In the genomic region with DNA sequence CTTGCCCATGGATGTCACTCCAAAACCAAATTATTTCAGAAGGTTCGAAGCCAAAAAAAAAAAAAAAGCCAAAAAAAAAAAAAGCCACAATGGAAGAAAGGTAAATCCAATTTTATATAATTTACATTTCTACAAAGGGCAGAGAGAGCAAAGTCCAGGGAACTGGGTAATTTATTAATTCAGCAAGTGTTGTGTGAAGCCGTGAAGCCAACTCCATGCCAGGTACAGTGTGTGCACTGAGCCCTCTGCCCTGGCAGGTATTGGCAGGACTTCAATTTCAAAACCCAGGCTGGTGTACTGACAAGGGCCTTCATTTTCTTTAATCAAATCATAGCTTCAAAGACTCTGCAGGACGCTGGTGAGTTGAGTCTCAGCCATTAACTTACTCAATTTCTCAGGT, we compare ENCODE assay signal across 28 cellular contexts. TPM values are rescaled to one million over a fixed set of nuclear protein-coding genes. Genes with fewer than 3 reads are reported as not detected.
"Had no signal": no experiment of that assay in that cellular context is flagged by ENCODE, and none has a peak within 500 bp of the region (broad histone marks: within the 10 kb centered on the region; RNA-seq: fewer than 3 reads in every experiment).

No MANE protein-coding gene starts in this region.

- DNase-seq: activated CD4-positive, alpha-beta memory T cell treated with anti-CD3 and anti-CD28 coated beads, Interleukin-2, amount 10 ng/mL, durations not matched to agents 7 days and 5 days; activated CD4-positive, alpha-beta T cell treated with anti-CD3 and anti-CD28 coated beads for 36 hours; activated CD4-positive, alpha-beta T cell treated with anti-CD3 and anti-CD28 coated beads, Interleukin-2, amount 50 U/mL, for 1 hour; activated gamma-delta T cell treated with Interleukin-2 at 50 U/mL for 16 hours; activated naive CD4-positive, alpha-beta T cell treated with anti-CD3 and anti-CD28 coated beads, Interleukin-2, amount 10 ng/mL, durations not matched to agents 7 days and 5 days; activated naive CD8-positive, alpha-beta T cell treated with anti-CD3 and anti-CD28 coated beads for 36 hours; activated T-cell treated with anti-CD3 and anti-CD28 coated beads for 4 hours; activated T-cell treated with anti-CD3 and anti-CD28 coated beads, Interleukin-2, amount 50 U/mL, for 72 hours; Kasumi-1; KBM-7; NCI-H1105 treated with DMSO at 0.1 percent for 48 hours; NCI-H1436 treated with DMSO at 0.1 percent for 48 hours; NCI-H187; NCI-H2081; NCI-H510A treated with DMSO at 0.1 percent for 48 hours; NCI-H69; NK-92 treated with Interleukin-12 subunit alpha and Interleukin-12 subunit beta, amount 100 ng/mL, for 24 hours; OCI-M1; RPMI8226; T-cell; WERI-Rb-1 had no signal

- ATAC-seq: activated CD4-positive, alpha-beta T cell treated with anti-CD3 and anti-CD28 coated beads for 36 hours; activated T-cell treated with anti-CD3 and anti-CD28 coated beads, Interleukin-2, amount 50 U/mL, for 72 hours; Panc1; Right ventricle myocardium inferior; T-cell had no signal

- H3K36me3 ChIP-seq: WERI-Rb-1 had no signal

- H3K27ac ChIP-seq: SK-N-MC, WERI-Rb-1 had no signal

- H3K9me3 Mint-ChIP-seq: activated naive CD8-positive, alpha-beta T cell treated with anti-CD3 and anti-CD28 coated beads for 36 hours; activated T-cell treated with anti-CD3 and anti-CD28 coated beads, Interleukin-2, amount 50 U/mL, for 72 hours had no signal

- H3K4me1 Mint-ChIP-seq: activated CD4-positive, alpha-beta memory T cell treated with anti-CD3 and anti-CD28 coated beads, Interleukin-2, amount 10 ng/mL, durations not matched to agents 7 days and 5 days; activated CD4-positive, alpha-beta T cell treated with anti-CD3 and anti-CD28 coated beads for 36 hours; activated naive CD4-positive, alpha-beta T cell treated with anti-CD3 and anti-CD28 coated beads, Interleukin-2, amount 10 ng/mL, durations not matched to agents 7 days and 5 days; activated naive CD8-positive, alpha-beta T cell treated with anti-CD3 and anti-CD28 coated beads for 36 hours; T-cell had no signal

- H3K36me3 Mint-ChIP-seq: activated naive CD4-positive, alpha-beta T cell treated with anti-CD3 and anti-CD28 coated beads, Interleukin-2, amount 10 ng/mL, durations not matched to agents 7 days and 5 days; activated naive CD8-positive, alpha-beta T cell treated with anti-CD3 and anti-CD28 coated beads for 36 hours; T-cell had no signal

- H3K27ac Mint-ChIP-seq: activated CD4-positive, alpha-beta memory T cell treated with anti-CD3 and anti-CD28 coated beads, Interleukin-2, amount 10 ng/mL, durations not matched to agents 7 days and 5 days; activated CD4-positive, alpha-beta T cell treated with anti-CD3 and anti-CD28 coated beads for 36 hours; activated naive CD4-positive, alpha-beta T cell treated with anti-CD3 and anti-CD28 coated beads, Interleukin-2, amount 10 ng/mL, durations not matched to agents 7 days and 5 days; activated naive CD8-positive, alpha-beta T cell treated with anti-CD3 and anti-CD28 coated beads for 36 hours; activated T-cell treated with anti-CD3 and anti-CD28 coated beads, Interleukin-2, amount 50 U/mL, for 72 hours; activated T-helper 2 cell treated with anti-CD3 and anti-CD28 coated beads, Interferon-gamma antibody, Interleukin-2, Interleukin-4, amounts not matched to agents 10 μg/mL and 5 μg/mL and 100 μg/mL, durations not matched to agents 14 hours and 24 hours and 36 hours; T-cell had no signal

- H3K4me3 Mint-ChIP-seq: activated CD4-positive, alpha-beta memory T cell treated with anti-CD3 and anti-CD28 coated beads, Interleukin-2, amount 10 ng/mL, durations not matched to agents 7 days and 5 days; activated CD4-positive, alpha-beta T cell treated with anti-CD3 and anti-CD28 coated beads for 36 hours; activated naive CD4-positive, alpha-beta T cell treated with anti-CD3 and anti-CD28 coated beads, Interleukin-2, amount 10 ng/mL, durations not matched to agents 7 days and 5 days; activated naive CD8-positive, alpha-beta T cell treated with anti-CD3 and anti-CD28 coated beads for 36 hours; activated T-cell treated with anti-CD3 and anti-CD28 coated beads, Interleukin-2, amount 50 U/mL, for 72 hours; T-cell had no signal

- H3K4me3 ChIP-seq: SK-N-MC had no signal

- H3K27me3 Mint-ChIP-seq: activated CD4-positive, alpha-beta memory T cell treated with anti-CD3 and anti-CD28 coated beads, Interleukin-2, amount 10 ng/mL, durations not matched to agents 7 days and 5 days had no signal

RNA-seq across cellular contexts. Expression of gene RFPL4A, which starts 5.5 kb away (rescaled TPM):
- total RNA-seq: activated CD4-positive, alpha-beta memory T cell treated with anti-CD3 and anti-CD28 coated beads, Interleukin-2, amount 10 ng/mL, durations not matched to agents 7 days and 5 days; activated CD4-positive, alpha-beta T cell treated with anti-CD3 and anti-CD28 coated beads for 36 hours; activated CD8-positive, alpha-beta memory T cell treated with anti-CD3 and anti-CD28 coated beads for 36 hours; activated naive CD8-positive, alpha-beta T cell treated with anti-CD3 and anti-CD28 coated beads for 36 hours; activated T-cell treated with anti-CD3 and anti-CD28 coated beads, Interleukin-2, amount 50 U/mL, for 72 hours; activated T-helper 2 cell treated with anti-CD3 and anti-CD28 coated beads, Interferon-gamma antibody, Interleukin-2, Interleukin-4, amounts not matched to agents 10 μg/mL and 5 μg/mL and 100 μg/mL, durations not matched to agents 14 hours and 24 hours and 36 hours; Right ventricle myocardium inferior; T-cell; T-helper 2 cell treated with Interferon-gamma antibody and Interleukin-4, amounts not matched to agents 100 ng/mL and 5 ng/mL, for 36 hours had no signal
- polyA plus RNA-seq: adipose tissue had no signal

RNA-seq across cellular contexts. Expression of gene NLRP9, which starts 15.2 kb away (rescaled TPM):
- total RNA-seq: activated CD4-positive, alpha-beta memory T cell treated with anti-CD3 and anti-CD28 coated beads, Interleukin-2, amount 10 ng/mL, durations not matched to agents 7 days and 5 days; activated CD4-positive, alpha-beta T cell treated with anti-CD3 and anti-CD28 coated beads for 36 hours; activated CD8-positive, alpha-beta memory T cell treated with anti-CD3 and anti-CD28 coated beads for 36 hours; activated naive CD8-positive, alpha-beta T cell treated with anti-CD3 and anti-CD28 coated beads for 36 hours; activated T-cell treated with anti-CD3 and anti-CD28 coated beads, Interleukin-2, amount 50 U/mL, for 72 hours; activated T-helper 2 cell treated with anti-CD3 and anti-CD28 coated beads, Interferon-gamma antibody, Interleukin-2, Interleukin-4, amounts not matched to agents 10 μg/mL and 5 μg/mL and 100 μg/mL, durations not matched to agents 14 hours and 24 hours and 36 hours; Right ventricle myocardium inferior; T-cell; T-helper 2 cell treated with Interferon-gamma antibody and Interleukin-4, amounts not matched to agents 100 ng/mL and 5 ng/mL, for 36 hours had no signal
- polyA plus RNA-seq: adipose tissue had no signal

RNA-seq across cellular contexts. Expression of gene RFPL4AL1, which starts 15.5 kb away (rescaled TPM):
- total RNA-seq: activated CD4-positive, alpha-beta memory T cell treated with anti-CD3 and anti-CD28 coated beads, Interleukin-2, amount 10 ng/mL, durations not matched to agents 7 days and 5 days; activated CD4-positive, alpha-beta T cell treated with anti-CD3 and anti-CD28 coated beads for 36 hours; activated CD8-positive, alpha-beta memory T cell treated with anti-CD3 and anti-CD28 coated beads for 36 hours; activated naive CD8-positive, alpha-beta T cell treated with anti-CD3 and anti-CD28 coated beads for 36 hours; activated T-cell treated with anti-CD3 and anti-CD28 coated beads, Interleukin-2, amount 50 U/mL, for 72 hours; activated T-helper 2 cell treated with anti-CD3 and anti-CD28 coated beads, Interferon-gamma antibody, Interleukin-2, Interleukin-4, amounts not matched to agents 10 μg/mL and 5 μg/mL and 100 μg/mL, durations not matched to agents 14 hours and 24 hours and 36 hours; Right ventricle myocardium inferior; T-cell; T-helper 2 cell treated with Interferon-gamma antibody and Interleukin-4, amounts not matched to agents 100 ng/mL and 5 ng/mL, for 36 hours had no signal
- polyA plus RNA-seq: adipose tissue had no signal
